Comparison of ENCODE assay signal across 28 cellular contexts in genomic region chr12:1707051-1707450, GRCh38. TPM values are rescaled to one million over a fixed set of nuclear protein-coding genes. Genes with fewer than 3 reads are reported as not detected.
DNase-seq lines count a peak whose midpoint lies in the region; ATAC-seq and TF ChIP-seq lines count a peak whose summit lies in the region.
"Had no signal": no experiment of that assay in that cellular context is flagged by ENCODE, and none has a peak within 500 bp of the region (broad histone marks: within the 10 kb centered on the region; RNA-seq: fewer than 3 reads in every experiment).

No MANE protein-coding gene starts in this region.

- intact Hi-C loops in MCF 10A (cut with micrococcal nuclease) (no loop called here), breast epithelium (cut with DNase I; ENCODE audit: low total_unique reads) (no loop called here)
- intact Hi-C loops in naive thymus-derived CD4-positive, alpha-beta T cell (cut with micrococcal nuclease) = loop anchor here in 1 of 2 donors (5.0 kb wide), 2 partner anchors 40 to 55 kb away; no protein-coding TSS in a partner anchor

- ATAC-seq in GM18519 (IDR thresholded peaks at IDR 0.05; ENCODE audit: low FRiP score, unreplicated experiment) = no peak
- no peak for ATAC-seq in naive thymus-derived CD4-positive, alpha-beta T cell
- ATAC-seq: activated naive CD4-positive, alpha-beta T cell treated with anti-CD3 and anti-CD28 coated beads, Interleukin-2, amount 50 U/mL, for 72 hours; activated T-helper 17 cell treated with anti-CD3 and anti-CD28 coated beads, Interleukin-2, amount 50 U/mL, for 72 hours; foreskin keratinocyte; heart right ventricle; left colon had no signal

- H3K4me3 ChIP-seq in breast epithelium = no peak overlapping the region
- H3K4me3 ChIP-seq in HEK293 (ENCODE audit: low read depth, low read length) = no peak overlapping the region
- no peak overlapping the region for H3K4me3 ChIP-seq in fibroblast of lung (replicated peaks in 1 of 4; ENCODE audit: control extremely low read depth in 1 of 4, insufficient read depth in 1 of 4, low read depth in 3 of 4, low read length in 4 of 4)
- no peak overlapping the region for H3K4me3 ChIP-seq in naive thymus-derived CD4-positive, alpha-beta T cell (ENCODE audit: low read length)
- H3K4me3 ChIP-seq: ascending aorta; BLaER1 treated with 17β-estradiol and CSF1 and Interleukin-3, amounts not matched to agents 10 nM and 100 nM; coronary artery; heart right ventricle; MG63; skin epidermis; tibial nerve had no signal

- H3K36me3 Mint-ChIP-seq in MCF 10A (ENCODE audit: insufficient read depth, unreplicated experiment) = no peaks in the 10 kb centered on the region
- H3K36me3 Mint-ChIP-seq in naive thymus-derived CD4-positive, alpha-beta T cell = peaks cover 0 to 22% (median 11%) of the 10 kb centered on the region in 5 donors

- H3K27ac Mint-ChIP-seq in MCF 10A (ENCODE audit: low read depth, unreplicated experiment) = peak overlapping the region; percentile 65
- H3K27ac Mint-ChIP-seq in naive thymus-derived CD4-positive, alpha-beta T cell = peak overlapping the region in 1 of 9 donors; percentile 21
- H3K27ac Mint-ChIP-seq: activated CD4-positive, alpha-beta T cell treated with anti-CD3 and anti-CD28 coated beads, Interleukin-2, amount 10 ng/mL, durations not matched to agents 7 days and 5 days; activated T-helper 17 cell treated with anti-CD3 and anti-CD28 coated beads, Interleukin-2, amount 50 U/mL, for 72 hours had no signal

- no peak for TF ChIP-seq POLR2A in breast epithelium (IDR thresholded peaks at IDR 0.05)

- no peak overlapping the region for H3K27ac ChIP-seq in breast epithelium
- no peak overlapping the region for H3K27ac ChIP-seq in HEK293 (ENCODE audit: extremely low read depth, low read depth, low read length)
- peak overlapping the region; percentile 8 for H3K27ac ChIP-seq in fibroblast of lung (ENCODE audit: insufficient read depth, low read length)
- no peak overlapping the region for H3K27ac ChIP-seq in naive thymus-derived CD4-positive, alpha-beta T cell (ENCODE audit: low read depth, low read length)
- H3K27ac ChIP-seq: ascending aorta, coronary artery, foreskin keratinocyte, heart right ventricle, skin epidermis, tibial nerve, VCaP had no signal

- peaks cover 4% of the 10 kb centered on the region for H4K20me1 ChIP-seq in fibroblast of lung (ENCODE audit: control insufficient read depth, extremely low read depth, insufficient read depth, low read length)

- no peaks in the 10 kb centered on the region for H3K36me3 ChIP-seq in breast epithelium
- no peaks in the 10 kb centered on the region for H3K36me3 ChIP-seq in HEK293 (ENCODE audit: control insufficient read depth in 2 of 2, insufficient read depth in 1 of 2, low read length in 2 of 2)
- H3K36me3 ChIP-seq in fibroblast of lung (ENCODE audit: control insufficient read depth, insufficient read depth, low read length) = no peaks in the 10 kb centered on the region
- H3K36me3 ChIP-seq in naive thymus-derived CD4-positive, alpha-beta T cell (ENCODE audit: control insufficient read depth in 2 of 3, insufficient read depth in 3 of 3, low read length in 3 of 3) = no peaks in the 10 kb centered on the region
- H3K36me3 ChIP-seq: ascending aorta, heart right ventricle, tibial nerve had no signal

- no peak overlapping the region for H2AFZ ChIP-seq in fibroblast of lung (ENCODE audit: low read length)

- H3K4me1 Mint-ChIP-seq in MCF 10A (ENCODE audit: insufficient read depth, unreplicated experiment) = peaks cover 23% of the 10 kb centered on the region
- H3K4me1 Mint-ChIP-seq in naive thymus-derived CD4-positive, alpha-beta T cell = peaks cover 32 to 88% (median 75%) of the 10 kb centered on the region in 7 donors

- H3K4me1 ChIP-seq in breast epithelium = no peaks in the 10 kb centered on the region
- peaks cover 18% of the 10 kb centered on the region for H3K4me1 ChIP-seq in HEK293 (ENCODE audit: control insufficient read depth, insufficient read depth, low read length)
- H3K4me1 ChIP-seq in fibroblast of lung (ENCODE audit: control insufficient read depth, extremely low read depth, insufficient read depth, low read length) = peaks cover 6% of the 10 kb centered on the region
- peaks cover 4 to 15% of the 10 kb centered on the region in 2 donors for H3K4me1 ChIP-seq in naive thymus-derived CD4-positive, alpha-beta T cell (ENCODE audit: control insufficient read depth in 2 of 2, insufficient read depth in 2 of 2, low read length in 2 of 2)
- H3K4me1 ChIP-seq: foreskin keratinocyte had no signal

- POLR2A ChIA-PET in MCF 10A (lab: Yijun Ruan, JAX) (interaction anchor here (0.7 to 1.1 kb wide), 4 partner anchors 10 to 1306 kb away, joined by 3 to 4 read pairs (median 3); no protein-coding TSS in a partner anchor), HEK293 (lab: Yijun Ruan, JAX) (no interaction called here)
- POLR2A ChIA-PET in naive thymus-derived CD4-positive, alpha-beta T cell (lab: Charles Lee) = no interaction called here

- H3K4me3 Mint-ChIP-seq in MCF 10A (ENCODE audit: unreplicated experiment) = no peak overlapping the region
- H3K4me3 Mint-ChIP-seq in naive thymus-derived CD4-positive, alpha-beta T cell = peak overlapping the region in 2 of 10 donors; percentile 11 to 21
- H3K4me3 Mint-ChIP-seq: activated CD4-positive, alpha-beta T cell treated with anti-CD3 and anti-CD28 coated beads, Interleukin-2, amount 10 ng/mL, durations not matched to agents 7 days and 5 days; activated T-helper 17 cell treated with anti-CD3 and anti-CD28 coated beads, Interleukin-2, amount 50 U/mL, for 72 hours had no signal

- no peak overlapping the region for H3K4me2 ChIP-seq in fibroblast of lung (ENCODE audit: extremely low read depth, insufficient read depth, low read length)

- DNase-seq in MCF 10A (ENCODE audit: unreplicated experiment) (no peak), breast epithelium (ENCODE audit: low spot score in 2 of 2) (no peak), fibroblast of lung (ENCODE audit: low read depth in 2 of 2) (no peak), SIG-M5 treated with dmso at 0.1 percent for 504 hours (lab: John Stamatoyannopoulos, UW; ENCODE audit: unreplicated experiment) (no peak)
- DNase-seq in naive thymus-derived CD4-positive, alpha-beta T cell = no peak
- DNase-seq: activated CD4-positive, alpha-beta T cell treated with anti-CD3 and anti-CD28 coated beads, Interleukin-2, amount 10 ng/mL, durations not matched to agents 7 days and 5 days; activated CD8-positive, alpha-beta memory T cell treated with anti-CD3 and anti-CD28 coated beads, Interleukin-2, amount 50 U/mL, for 4 hours; foreskin keratinocyte; heart right ventricle; left colon; mesenchymal stem cell; MG63; NCI-H1105 treated with DMSO at 0.1 percent for 48 hours; NCI-H1930; NCI-H524; nucleus accumbens; Right ventricle myocardium superior; T-helper 9 cell had no signal

- H3K9me3 ChIP-seq in breast epithelium (no peaks in the 10 kb centered on the region), HEK293 (ENCODE audit: control insufficient read depth, insufficient read depth, low read depth, low read length) (no peaks in the 10 kb centered on the region), fibroblast of lung (ENCODE audit: control insufficient read depth, insufficient read depth, low read depth, low read length) (no peaks in the 10 kb centered on the region)
- H3K9me3 ChIP-seq in naive thymus-derived CD4-positive, alpha-beta T cell (ENCODE audit: control insufficient read depth in 2 of 3, low read length in 3 of 3) = no peaks in the 10 kb centered on the region
- H3K9me3 ChIP-seq: ascending aorta, MG63, tibial nerve had no signal

- peaks cover 37% of the 10 kb centered on the region for H3K79me2 ChIP-seq in fibroblast of lung (ENCODE audit: control insufficient read depth, insufficient read depth, low read length)

- no peaks in the 10 kb centered on the region for H3K9me3 Mint-ChIP-seq in MCF 10A (ENCODE audit: unreplicated experiment)
- H3K9me3 Mint-ChIP-seq in naive thymus-derived CD4-positive, alpha-beta T cell = peaks cover 0 to 3% (median 0%) of the 10 kb centered on the region in 11 donors
- H3K9me3 Mint-ChIP-seq: activated CD4-positive, alpha-beta T cell treated with anti-CD3 and anti-CD28 coated beads, Interleukin-2, amount 10 ng/mL, durations not matched to agents 7 days and 5 days; activated naive CD4-positive, alpha-beta T cell treated with anti-CD3 and anti-CD28 coated beads, Interleukin-2, amount 50 U/mL, for 72 hours; activated T-helper 17 cell treated with anti-CD3 and anti-CD28 coated beads, Interleukin-2, amount 50 U/mL, for 72 hours had no signal

- H3K27me3 Mint-ChIP-seq in MCF 10A (ENCODE audit: insufficient read depth, unreplicated experiment) = no peaks in the 10 kb centered on the region
- H3K27me3 Mint-ChIP-seq in naive thymus-derived CD4-positive, alpha-beta T cell = no peaks in the 10 kb centered on the region
- H3K27me3 Mint-ChIP-seq: activated CD4-positive, alpha-beta T cell treated with anti-CD3 and anti-CD28 coated beads, Interleukin-2, amount 10 ng/mL, durations not matched to agents 7 days and 5 days; activated T-helper 17 cell treated with anti-CD3 and anti-CD28 coated beads, Interleukin-2, amount 50 U/mL, for 72 hours had no signal

- TF ChIP-seq CTCF in MCF 10A (IDR thresholded peaks at IDR 0.05; ENCODE audit: unreplicated experiment) (no peak), breast epithelium (IDR thresholded peaks at IDR 0.05) (no peak), HEK293 (tag by site-specific recombination; IDR thresholded peaks at IDR 0.05) (no peak), fibroblast of lung (conservative IDR thresholded peaks at IDR 0.05 in 1 of 2, IDR thresholded peaks at IDR 0.05 in 1 of 2; ENCODE audit: low read depth in 1 of 2, low read length in 2 of 2) (no peak)

- CTCF ChIA-PET in MCF 10A (lab: Yijun Ruan, JAX) = interaction anchor here (0.8 to 2.4 kb wide), 2 partner anchors 84 to 233 kb away, joined by 3 to 8 read pairs; no protein-coding TSS in a partner anchor
- CTCF ChIA-PET in HEK293 (lab: Yijun Ruan, JAX) = interaction anchor here (0.6 to 1.7 kb wide), 5 partner anchors 9 to 1077 kb away, joined by 3 to 7 read pairs (median 7); no protein-coding TSS in a partner anchor
- CTCF ChIA-PET in naive thymus-derived CD4-positive, alpha-beta T cell (lab: Charles Lee) = interaction anchor here (0.7 to 1.3 kb wide), 3 partner anchors 13 to 57 kb away, joined by 3 to 5 read pairs (median 3); no protein-coding TSS in a partner anchor

- H3K27me3 ChIP-seq in breast epithelium (no peaks in the 10 kb centered on the region), fibroblast of lung (ENCODE audit: control insufficient read depth, insufficient read depth, low read length) (no peaks in the 10 kb centered on the region)
- no peaks in the 10 kb centered on the region for H3K27me3 ChIP-seq in naive thymus-derived CD4-positive, alpha-beta T cell (ENCODE audit: control insufficient read depth in 2 of 2, insufficient read depth in 2 of 2, low read length in 2 of 2)
- H3K27me3 ChIP-seq: ascending aorta; BLaER1 treated with 17β-estradiol and CSF1 and Interleukin-3, amounts not matched to agents 10 nM and 100 nM; foreskin keratinocyte; heart right ventricle; MG63; tibial nerve had no signal

- no TSS peak for BruUV-seq in MCF 10A (replicated peaks; lab: Mats Ljungman, UMichigan)

- no peak overlapping the region for H3K9ac ChIP-seq in fibroblast of lung (ENCODE audit: insufficient read depth, low read length)
- H3K9ac ChIP-seq: BLaER1 treated with 17β-estradiol and CSF1 and Interleukin-3, amounts not matched to agents 10 nM and 100 nM had no signal

RNA-seq across cellular contexts. Expression of gene ADIPOR2, which starts 16.2 kb away (rescaled TPM):
- total RNA-seq in MCF 10A (2022) = 50.4 and 58.5 TPM in 2 replicates
- total RNA-seq in breast epithelium = 10 to 100 TPM; 44.3 to 58.2 (median 48.8) TPM
- total RNA-seq in fibroblast of lung = 29.8 and 46.1 TPM in 2 replicates
- 33.5 and 43.1 TPM in 2 replicates for polyA plus RNA-seq in fibroblast of lung
- 36.1 and 43.0 TPM in 2 replicates for polyA plus RNA-seq in fibroblast of lung (2012)
- 35.0 and 51.8 TPM in 2 replicates for polyA minus RNA-seq in fibroblast of lung (ENCODE audit: low replicate concordance)
- 10 to 100 TPM; 19.8 to 51.4 (median 36.4) TPM for total RNA-seq in naive thymus-derived CD4-positive, alpha-beta T cell
- 1 to 10 TPM; 2.2 to 3.3 TPM for polyA plus RNA-seq in naive thymus-derived CD4-positive, alpha-beta T cell
